12 cellular contexts compared by ENCODE assay signal in genomic region chr2:47274054-47274779, GRCh38.
A peak's percentile ranks its signal among the peaks of the same experiment; 100 is the strongest.
DNase-seq lines count a peak whose midpoint lies in the region; ATAC-seq and TF ChIP-seq lines count a peak whose summit lies in the region.
"Had no signal": no experiment of that assay in that cellular context is flagged by ENCODE, and none has a peak within 500 bp of the region (broad histone marks: within the 10 kb centered on the region; RNA-seq: fewer than 3 reads in every experiment).

No MANE protein-coding gene starts in this region.

- TF ChIP-seq CTCF in WI38 (IDR thresholded peaks at IDR 0.05; ENCODE audit: low read depth, low read length), result 0 out of 2 replicates have a peak, but pooled peaks have one; percentile 23

- POLR2A ChIA-PET in activated CD4-positive, alpha-beta memory T cell treated with anti-CD3 and anti-CD28 coated beads for 36 hours (lab: Charles Lee), result no interaction called here

- H3K27me3 Mint-ChIP-seq in activated CD4-positive, alpha-beta memory T cell treated with anti-CD3 and anti-CD28 coated beads for 36 hours, result no peaks in the 10 kb centered on the region

- DNase-seq in ELR (ENCODE audit: low read depth) (peak; percentile 56), fibroblast of the conjunctiva (ENCODE audit: low read depth) (peak; percentile 30), retina (peak; percentile 29), iPS-NIHi11 (ENCODE audit: low spot score) (no peak), SIG-M5 treated with dmso at 0.1 percent for 504 hours (lab: John Stamatoyannopoulos, UW; ENCODE audit: unreplicated experiment) (no peak)
- no peak for DNase-seq in activated CD4-positive, alpha-beta memory T cell treated with anti-CD3 and anti-CD28 coated beads for 36 hours
- DNase-seq: activated CD4-positive, alpha-beta T cell treated with anti-CD3 and anti-CD28 coated beads, Interleukin-2, amount 10 ng/mL, durations not matched to agents 7 days and 5 days; DMS53; lower lobe of right lung; PC-3 had no signal

- no peak overlapping the region for H3K4me3 Mint-ChIP-seq in activated CD4-positive, alpha-beta memory T cell treated with anti-CD3 and anti-CD28 coated beads for 36 hours
- H3K4me3 Mint-ChIP-seq: activated CD4-positive, alpha-beta T cell treated with anti-CD3 and anti-CD28 coated beads, Interleukin-2, amount 10 ng/mL, durations not matched to agents 7 days and 5 days had no signal

- intact Hi-C loops in activated CD4-positive, alpha-beta memory T cell treated with anti-CD3 and anti-CD28 coated beads for 36 hours (cut with micrococcal nuclease), result loop anchor here (5.0 kb wide), 1 partner anchor 357 kb away; the partner anchor contains the start of gene MCFD2

- no peak overlapping the region for H3K27ac Mint-ChIP-seq in activated CD4-positive, alpha-beta memory T cell treated with anti-CD3 and anti-CD28 coated beads for 36 hours
- H3K27ac Mint-ChIP-seq: activated CD4-positive, alpha-beta T cell treated with anti-CD3 and anti-CD28 coated beads, Interleukin-2, amount 10 ng/mL, durations not matched to agents 7 days and 5 days had no signal

- H3K4me1 Mint-ChIP-seq in activated CD4-positive, alpha-beta memory T cell treated with anti-CD3 and anti-CD28 coated beads for 36 hours (ENCODE audit: low read depth), result no peaks in the 10 kb centered on the region

- ATAC-seq in GM21717 (IDR thresholded peaks at IDR 0.05; ENCODE audit: unreplicated experiment), result no peak
- ATAC-seq: lower lobe of right lung, PC-3 had no signal

- CTCF ChIA-PET in activated CD4-positive, alpha-beta memory T cell treated with anti-CD3 and anti-CD28 coated beads for 36 hours (lab: Charles Lee), result interaction anchor here (1.2 to 1.6 kb wide), 3 partner anchors 7 to 49 kb away, joined by 3 to 7 read pairs (median 6); no protein-coding TSS in a partner anchor

- no peaks in the 10 kb centered on the region for H3K36me3 Mint-ChIP-seq in activated CD4-positive, alpha-beta memory T cell treated with anti-CD3 and anti-CD28 coated beads for 36 hours

- H3K9me3 Mint-ChIP-seq in activated CD4-positive, alpha-beta memory T cell treated with anti-CD3 and anti-CD28 coated beads for 36 hours, result no peaks in the 10 kb centered on the region
- H3K9me3 Mint-ChIP-seq: activated CD4-positive, alpha-beta T cell treated with anti-CD3 and anti-CD28 coated beads, Interleukin-2, amount 10 ng/mL, durations not matched to agents 7 days and 5 days had no signal

- H3K4me3 ChIP-seq in WI38 (ENCODE audit: low read depth, low read length), result no peak overlapping the region
- H3K4me3 ChIP-seq: lower lobe of right lung had no signal

Comparison
In these comparisons a context has a peak if more than half of its experiments do, and no peak if none do; other contexts are left out.
1. DNase-seq: peak in ELR (single experiment), fibroblast of the conjunctiva (single experiment) and retina (single experiment); none in iPS-NIHi11 (single experiment), activated CD4-positive, alpha-beta memory T cell treated with anti-CD3 and anti-CD28 coated beads for 36 hours (single experiment) and SIG-M5 treated with dmso at 0.1 percent for 504 hours (single experiment).